Comparison of ENCODE assay signal across 34 cellular contexts in genomic region chr3:108333951-108334350, GRCh38. TPM values are rescaled to one million over a fixed set of nuclear protein-coding genes. Genes with fewer than 3 reads are reported as not detected.
"Had no signal": no experiment of that assay in that cellular context is flagged by ENCODE, and none has a peak within 500 bp of the region (broad histone marks: within the 10 kb centered on the region; RNA-seq: fewer than 3 reads in every experiment).

No MANE protein-coding gene starts in this region.

- H3K4me3 ChIP-seq: ascending aorta, cardiac muscle cell, PC-9 had no signal

- ATAC-seq: activated CD8-positive, alpha-beta T cell treated with anti-CD3 and anti-CD28 coated beads for 36 hours; activated T-cell treated with anti-CD3 and anti-CD28 coated beads, Interleukin-2, amount 50 U/mL, for 72 hours; Right ventricle myocardium inferior had no signal

- H3K27me3 Mint-ChIP-seq: activated CD8-positive, alpha-beta T cell treated with anti-CD3 and anti-CD28 coated beads for 36 hours; activated naive CD4-positive, alpha-beta T cell treated with anti-CD3 and anti-CD28 coated beads, Interleukin-2, amount 50 U/mL, for 24 hours; activated naive CD8-positive, alpha-beta T cell treated with anti-CD3 and anti-CD28 coated beads, Interleukin-2, amount 10 ng/mL, durations not matched to agents 7 days and 5 days had no signal

- H3K27ac Mint-ChIP-seq: activated CD8-positive, alpha-beta T cell treated with anti-CD3 and anti-CD28 coated beads for 36 hours; activated naive CD4-positive, alpha-beta T cell treated with anti-CD3 and anti-CD28 coated beads, Interleukin-2, amount 50 U/mL, for 24 hours; activated naive CD8-positive, alpha-beta T cell treated with anti-CD3 and anti-CD28 coated beads, Interleukin-2, amount 10 ng/mL, durations not matched to agents 7 days and 5 days; activated T-cell treated with anti-CD3 and anti-CD28 coated beads, Interleukin-2, amount 50 U/mL, for 72 hours; activated T-helper 2 cell treated with anti-CD3 and anti-CD28 coated beads, Interferon-gamma antibody, Interleukin-2, Interleukin-4, amounts not matched to agents 10 μg/mL and 5 μg/mL and 100 μg/mL, durations not matched to agents 14 hours and 24 hours and 36 hours had no signal

- H3K9me3 Mint-ChIP-seq: activated CD8-positive, alpha-beta T cell treated with anti-CD3 and anti-CD28 coated beads for 36 hours; activated naive CD4-positive, alpha-beta T cell treated with anti-CD3 and anti-CD28 coated beads, Interleukin-2, amount 50 U/mL, for 24 hours; activated T-cell treated with anti-CD3 and anti-CD28 coated beads, Interleukin-2, amount 50 U/mL, for 72 hours; activated T-helper 2 cell treated with anti-CD3 and anti-CD28 coated beads, Interferon-gamma antibody, Interleukin-2, Interleukin-4, amounts not matched to agents 10 μg/mL and 5 μg/mL and 100 μg/mL, durations not matched to agents 14 hours and 24 hours and 36 hours had no signal

- H3K36me3 Mint-ChIP-seq: activated naive CD4-positive, alpha-beta T cell treated with anti-CD3 and anti-CD28 coated beads, Interleukin-2, amount 50 U/mL, for 24 hours had no signal

- DNase-seq: activated CD4-positive, alpha-beta T cell treated with anti-CD3 and anti-CD28 coated beads for 1 hour; activated CD4-positive, alpha-beta T cell treated with anti-CD3 and anti-CD28 coated beads for 48 hours; activated CD4-positive, alpha-beta T cell treated with anti-CD3 and anti-CD28 coated beads, Interleukin-2, amount 50 U/mL, for 4 hours; activated CD4-positive, CD25-positive, alpha-beta regulatory T cell; activated CD8-positive, alpha-beta T cell treated with anti-CD3 and anti-CD28 coated beads for 36 hours; activated gamma-delta T cell; activated naive CD4-positive, alpha-beta T cell treated with Interleukin-2 at 50 U/mL for 16 hours; activated naive CD8-positive, alpha-beta T cell treated with anti-CD3 and anti-CD28 coated beads, Interleukin-2, amount 10 ng/mL, durations not matched to agents 7 days and 5 days; activated T-cell treated with anti-CD3 and anti-CD28 coated beads, Interleukin-2, amount 50 U/mL, for 1 hour; activated T-cell treated with anti-CD3 and anti-CD28 coated beads, Interleukin-2, amount 50 U/mL, for 72 hours; amygdala; MM.1S; MV-4-11; NCI-H1092; NCI-H1436 treated with DMSO at 0.1 percent for 48 hours; NCI-H1694 treated with DMSO at 0.1 percent for 48 hours; NCI-H2029; NCI-H345; NCI-H524 treated with DMSO at 0.1 percent for 48 hours; PC-9; SIG-M5; SW 1271; T-helper 1 cell; T-helper 2 cell; T-helper 9 cell; WERI-Rb-1 had no signal

- H3K4me3 Mint-ChIP-seq: activated CD8-positive, alpha-beta T cell treated with anti-CD3 and anti-CD28 coated beads for 36 hours; activated naive CD4-positive, alpha-beta T cell treated with anti-CD3 and anti-CD28 coated beads, Interleukin-2, amount 50 U/mL, for 24 hours; activated naive CD8-positive, alpha-beta T cell treated with anti-CD3 and anti-CD28 coated beads, Interleukin-2, amount 10 ng/mL, durations not matched to agents 7 days and 5 days; activated T-cell treated with anti-CD3 and anti-CD28 coated beads, Interleukin-2, amount 50 U/mL, for 72 hours had no signal

RNA-seq across cellular contexts. Expression of gene HHLA2, which starts 37.6 kb away (rescaled TPM):
- total RNA-seq: ascending aorta, LHCN-M2, NCI-H460, OCI-LY7, PC-9, Right ventricle myocardium inferior had no signal
- polyA plus RNA-seq: cardiac muscle cell had no signal
